Comparison of ENCODE assay signal across 8 cellular contexts in genomic region chr1:27395441-27396195, GRCh38. TPM values are rescaled to one million over a fixed set of nuclear protein-coding genes. Genes with fewer than 3 reads are reported as not detected.
A peak's percentile ranks its signal among the peaks of the same experiment; 100 is the strongest.
DNase-seq lines count a peak whose midpoint lies in the region; ATAC-seq and TF ChIP-seq lines count a peak whose summit lies in the region.

No MANE protein-coding gene starts in this region.

- H3K4me3 ChIP-seq in left lung: no peak overlapping the region

- H3K9me3 ChIP-seq in left lung: no peaks in the 10 kb centered on the region

- TF ChIP-seq CTCF in left lung (IDR thresholded peaks at IDR 0.05): peak; percentile 95 to 97

- H3K36me3 ChIP-seq in left lung: no peaks in the 10 kb centered on the region

- ATAC-seq in GM21576 (IDR thresholded peaks at IDR 0.05; ENCODE audit: unreplicated experiment): peak; percentile 45
- ATAC-seq in left lung: peak; percentile 61
- ATAC-seq in GM21423 (IDR thresholded peaks at IDR 0.05; ENCODE audit: unreplicated experiment): no peak

- H3K27ac ChIP-seq in left lung: no peak overlapping the region

- peaks cover 0 to 15% of the 10 kb centered on the region in 2 donors for H3K27me3 ChIP-seq in left lung

- peak; percentile 88 for DNase-seq in AG20443 (ENCODE audit: low spot score)
- DNase-seq in NCI-H2196 (lab: John Stamatoyannopoulos, UW; ENCODE audit: unreplicated experiment): peak; percentile 82
- DNase-seq in activated CD4-positive, alpha-beta T cell treated with anti-CD3 and anti-CD28 coated beads for 1 hour: peak; percentile 71
- peak; percentile 78 for DNase-seq in central memory CD4-positive, alpha-beta T cell
- DNase-seq in left lung: peak; percentile 71 to 92
- peak; percentile 38 to 72 (median 57) for DNase-seq in stimulated activated CD4-positive, alpha-beta T cell treated with anti-CD3 and anti-CD28 coated beads, TNF-alpha, amount 100 ng/mL, for 1 hour (ENCODE audit: low read depth in 3 of 3, low spot score in 1 of 3)

- peaks cover 9 to 44% of the 10 kb centered on the region in 2 donors for H3K4me1 ChIP-seq in left lung

- intact Hi-C loops in left lung (cut with DNase I): loop anchor here in 1 of 2 donors (10.0 kb wide), 1 partner anchor 91 kb away; no protein-coding TSS in a partner anchor

RNA-seq across cellular contexts. Expression of gene GPR3, which starts 3.2 kb away (rescaled TPM):
- total RNA-seq in left lung: under 1 TPM; 0.16 to 0.29 TPM

RNA-seq across cellular contexts. Expression of gene CD164L2, which starts 12.5 kb away (rescaled TPM):
- 1 to 10 TPM; 4.0 to 5.9 TPM for total RNA-seq in left lung

RNA-seq across cellular contexts. Expression of gene FCN3, which starts 21.0 kb away (rescaled TPM):
- 100 to 1,000 TPM; 156 to 487 TPM for total RNA-seq in left lung

RNA-seq across cellular contexts. Expression of gene MAP3K6, which starts 28.9 kb away (rescaled TPM):
- total RNA-seq in left lung: 10 to 100 TPM; 81.7 to 83.3 TPM

RNA-seq across cellular contexts. Expression of gene SYTL1, which starts 53.8 kb away (rescaled TPM):
- total RNA-seq in left lung: 10 to 100 TPM; 41.4 to 44.1 TPM
